Comparison of ENCODE assay signal across 1 cellular context in genomic region chr11:70423523-70424505, GRCh38.
TF ChIP-seq lines count a peak whose summit lies in the region.

No MANE protein-coding gene starts in this region.

TF ChIP-seq in GM12878, 131 proteins besides CTCF, POLR2A, EP300 and RAD21 (continued from another document):
- TF ChIP-seq MLLT1 (IDR thresholded peaks at IDR 0.05) (peak; percentile 97), SIX5 (IDR thresholded peaks at IDR 0.05; ENCODE audit: low read depth, low read length, severe bottlenecking) (no peak), PML (IDR thresholded peaks at IDR 0.05; ENCODE audit: low read length) (no peak), MXI1 (IDR thresholded peaks at IDR 0.05; ENCODE audit: low read depth, low read length) (no peak), GABPA (IDR thresholded peaks at IDR 0.05; ENCODE audit: low read depth) (0 out of 2 replicates have a peak, but pooled peaks have one; percentile 26), SP1 (IDR thresholded peaks at IDR 0.05; ENCODE audit: low read depth, low read length) (peak; percentile 51), SKIL (IDR thresholded peaks at IDR 0.05; ENCODE audit: low read depth, poor library complexity, severe bottlenecking) (peak; percentile 71), IKZF1 (conservative IDR thresholded peaks at IDR 0.05) (peak; percentile 44; the same call in 1 of the 2 replicates), NR2F1 (conservative IDR thresholded peaks at IDR 0.05) (peak; percentile 83), SIN3A (IDR thresholded peaks at IDR 0.05; ENCODE audit: low read depth, low read length) (no peak), BHLHE40 (IDR thresholded peaks at IDR 0.05; ENCODE audit: borderline replicate concordance in 1 of 2, low read depth in 2 of 2, low read length in 1 of 2) (peak; percentile 99), KDM1A (IDR thresholded peaks at IDR 0.05; ENCODE audit: borderline replicate concordance) (no peak), FOXM1 (IDR thresholded peaks at IDR 0.05; ENCODE audit: low read depth, low read length) (0 out of 2 replicates have a peak, but pooled peaks have one; percentile 37), EGR1 (IDR thresholded peaks at IDR 0.05; ENCODE audit: borderline replicate concordance in 1 of 2, low read depth in 2 of 2, low read length in 2 of 2) (peak in 1 of 2 experiments; percentile 49; a peak in 2 of 3 replicates), RAD51 (IDR thresholded peaks at IDR 0.05) (peak; percentile 46; the same call in 1 of the 2 replicates), POLR2AphosphoS5 (IDR thresholded peaks at IDR 0.05; ENCODE audit: low read length) (peak; percentile 29; the same call in 1 of the 2 replicates), ASH2L (IDR thresholded peaks at IDR 0.05; ENCODE audit: borderline replicate concordance, low read depth) (no peak), USF1 (IDR thresholded peaks at IDR 0.05; ENCODE audit: borderline replicate concordance, extremely low read length, insufficient read depth, low read depth, low read length) (peak; percentile 44), DPF2 (IDR thresholded peaks at IDR 0.05) (peak; percentile 39; the same call in 1 of the 2 replicates), POU2F2 (IDR thresholded peaks at IDR 0.05; ENCODE audit: borderline replicate concordance, low read depth, low read length) (peak; percentile 54; the same call in 1 of the 3 replicates), IRF4 (IDR thresholded peaks at IDR 0.05; ENCODE audit: low read depth, low read length) (0 out of 2 replicates have a peak, but pooled peaks have one; percentile 18), JUNB (IDR thresholded peaks at IDR 0.05) (no peak; the same call in 1 of the 2 replicates), NFIC (IDR thresholded peaks at IDR 0.05; ENCODE audit: low read depth, low read length) (peak; percentile 66; the same call in 1 of the 2 replicates), STAT3 (IDR thresholded peaks at IDR 0.05; ENCODE audit: low read depth, low read length) (no peak), IKZF2 (IDR thresholded peaks at IDR 0.05) (peak; percentile 36 to 54; a peak in 1 of 4 replicates), RUNX3 (IDR thresholded peaks at IDR 0.05; ENCODE audit: low read length) (peak; percentile 100), EED (IDR thresholded peaks at IDR 0.05; ENCODE audit: low read depth) (peak; percentile 68), TCF3 (IDR thresholded peaks at IDR 0.05; ENCODE audit: borderline replicate concordance, insufficient read depth, low read depth, low read length) (0 out of 2 replicates have a peak, but pooled peaks have one; percentile 36), PAX5 (IDR thresholded peaks at IDR 0.05; ENCODE audit: borderline replicate concordance, low read depth, low read length) (peak; percentile 96), CREB1 (IDR thresholded peaks at IDR 0.05; ENCODE audit: low read depth) (peak; percentile 70), TCF12 (IDR thresholded peaks at IDR 0.05; ENCODE audit: low read depth, low read length) (0 out of 2 replicates have a peak, but pooled peaks have one; percentile 26), PAX8 (IDR thresholded peaks at IDR 0.05) (no peak), SUZ12 (IDR thresholded peaks at IDR 0.05; ENCODE audit: unreplicated experiment) (no peak), MTA3 (IDR thresholded peaks at IDR 0.05; ENCODE audit: borderline replicate concordance, low read length) (peak; percentile 75; the same call in 1 of the 2 replicates)
- TF ChIP-seq, protein P1, sequence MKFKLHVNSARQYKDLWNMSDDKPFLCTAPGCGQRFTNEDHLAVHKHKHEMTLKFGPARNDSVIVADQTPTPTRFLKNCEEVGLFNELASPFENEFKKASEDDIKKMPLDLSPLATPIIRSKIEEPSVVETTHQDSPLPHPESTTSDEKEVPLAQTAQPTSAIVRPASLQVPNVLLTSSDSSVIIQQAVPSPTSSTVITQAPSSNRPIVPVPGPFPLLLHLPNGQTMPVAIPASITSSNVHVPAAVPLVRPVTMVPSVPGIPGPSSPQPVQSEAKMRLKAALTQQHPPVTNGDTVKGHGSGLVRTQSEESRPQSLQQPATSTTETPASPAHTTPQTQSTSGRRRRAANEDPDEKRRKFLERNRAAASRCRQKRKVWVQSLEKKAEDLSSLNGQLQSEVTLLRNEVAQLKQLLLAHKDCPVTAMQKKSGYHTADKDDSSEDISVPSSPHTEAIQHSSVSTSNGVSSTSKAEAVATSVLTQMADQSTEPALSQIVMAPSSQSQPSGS (IDR thresholded peaks at IDR 0.05; ENCODE audit: low read length) = peak; percentile 70; the same call in 1 of the 2 replicates
- TF ChIP-seq, protein P2, sequence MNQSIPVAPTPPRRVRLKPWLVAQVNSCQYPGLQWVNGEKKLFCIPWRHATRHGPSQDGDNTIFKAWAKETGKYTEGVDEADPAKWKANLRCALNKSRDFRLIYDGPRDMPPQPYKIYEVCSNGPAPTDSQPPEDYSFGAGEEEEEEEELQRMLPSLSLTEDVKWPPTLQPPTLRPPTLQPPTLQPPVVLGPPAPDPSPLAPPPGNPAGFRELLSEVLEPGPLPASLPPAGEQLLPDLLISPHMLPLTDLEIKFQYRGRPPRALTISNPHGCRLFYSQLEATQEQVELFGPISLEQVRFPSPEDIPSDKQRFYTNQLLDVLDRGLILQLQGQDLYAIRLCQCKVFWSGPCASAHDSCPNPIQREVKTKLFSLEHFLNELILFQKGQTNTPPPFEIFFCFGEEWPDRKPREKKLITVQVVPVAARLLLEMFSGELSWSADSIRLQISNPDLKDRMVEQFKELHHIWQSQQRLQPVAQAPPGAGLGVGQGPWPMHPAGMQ (IDR thresholded peaks at IDR 0.05; ENCODE audit: borderline replicate concordance) = peak; percentile 46; the same call in 1 of the 2 replicates
- TF ChIP-seq, protein P3, sequence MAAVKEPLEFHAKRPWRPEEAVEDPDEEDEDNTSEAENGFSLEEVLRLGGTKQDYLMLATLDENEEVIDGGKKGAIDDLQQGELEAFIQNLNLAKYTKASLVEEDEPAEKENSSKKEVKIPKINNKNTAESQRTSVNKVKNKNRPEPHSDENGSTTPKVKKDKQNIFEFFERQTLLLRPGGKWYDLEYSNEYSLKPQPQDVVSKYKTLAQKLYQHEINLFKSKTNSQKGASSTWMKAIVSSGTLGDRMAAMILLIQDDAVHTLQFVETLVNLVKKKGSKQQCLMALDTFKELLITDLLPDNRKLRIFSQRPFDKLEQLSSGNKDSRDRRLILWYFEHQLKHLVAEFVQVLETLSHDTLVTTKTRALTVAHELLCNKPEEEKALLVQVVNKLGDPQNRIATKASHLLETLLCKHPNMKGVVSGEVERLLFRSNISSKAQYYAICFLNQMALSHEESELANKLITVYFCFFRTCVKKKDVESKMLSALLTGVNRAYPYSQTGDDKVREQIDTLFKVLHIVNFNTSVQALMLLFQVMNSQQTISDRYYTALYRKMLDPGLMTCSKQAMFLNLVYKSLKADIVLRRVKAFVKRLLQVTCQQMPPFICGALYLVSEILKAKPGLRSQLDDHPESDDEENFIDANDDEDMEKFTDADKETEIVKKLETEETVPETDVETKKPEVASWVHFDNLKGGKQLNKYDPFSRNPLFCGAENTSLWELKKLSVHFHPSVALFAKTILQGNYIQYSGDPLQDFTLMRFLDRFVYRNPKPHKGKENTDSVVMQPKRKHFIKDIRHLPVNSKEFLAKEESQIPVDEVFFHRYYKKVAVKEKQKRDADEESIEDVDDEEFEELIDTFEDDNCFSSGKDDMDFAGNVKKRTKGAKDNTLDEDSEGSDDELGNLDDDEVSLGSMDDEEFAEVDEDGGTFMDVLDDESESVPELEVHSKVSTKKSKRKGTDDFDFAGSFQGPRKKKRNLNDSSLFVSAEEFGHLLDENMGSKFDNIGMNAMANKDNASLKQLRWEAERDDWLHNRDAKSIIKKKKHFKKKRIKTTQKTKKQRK (IDR thresholded peaks at IDR 0.05; ENCODE audit: low read depth, low read length) = no peak
- TF ChIP-seq, protein P4, sequence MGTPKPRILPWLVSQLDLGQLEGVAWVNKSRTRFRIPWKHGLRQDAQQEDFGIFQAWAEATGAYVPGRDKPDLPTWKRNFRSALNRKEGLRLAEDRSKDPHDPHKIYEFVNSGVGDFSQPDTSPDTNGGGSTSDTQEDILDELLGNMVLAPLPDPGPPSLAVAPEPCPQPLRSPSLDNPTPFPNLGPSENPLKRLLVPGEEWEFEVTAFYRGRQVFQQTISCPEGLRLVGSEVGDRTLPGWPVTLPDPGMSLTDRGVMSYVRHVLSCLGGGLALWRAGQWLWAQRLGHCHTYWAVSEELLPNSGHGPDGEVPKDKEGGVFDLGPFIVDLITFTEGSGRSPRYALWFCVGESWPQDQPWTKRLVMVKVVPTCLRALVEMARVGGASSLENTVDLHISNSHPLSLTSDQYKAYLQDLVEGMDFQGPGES (IDR thresholded peaks at IDR 0.05) = no peak
